1 cellular context compared by ENCODE assay signal in the genomic region with DNA sequence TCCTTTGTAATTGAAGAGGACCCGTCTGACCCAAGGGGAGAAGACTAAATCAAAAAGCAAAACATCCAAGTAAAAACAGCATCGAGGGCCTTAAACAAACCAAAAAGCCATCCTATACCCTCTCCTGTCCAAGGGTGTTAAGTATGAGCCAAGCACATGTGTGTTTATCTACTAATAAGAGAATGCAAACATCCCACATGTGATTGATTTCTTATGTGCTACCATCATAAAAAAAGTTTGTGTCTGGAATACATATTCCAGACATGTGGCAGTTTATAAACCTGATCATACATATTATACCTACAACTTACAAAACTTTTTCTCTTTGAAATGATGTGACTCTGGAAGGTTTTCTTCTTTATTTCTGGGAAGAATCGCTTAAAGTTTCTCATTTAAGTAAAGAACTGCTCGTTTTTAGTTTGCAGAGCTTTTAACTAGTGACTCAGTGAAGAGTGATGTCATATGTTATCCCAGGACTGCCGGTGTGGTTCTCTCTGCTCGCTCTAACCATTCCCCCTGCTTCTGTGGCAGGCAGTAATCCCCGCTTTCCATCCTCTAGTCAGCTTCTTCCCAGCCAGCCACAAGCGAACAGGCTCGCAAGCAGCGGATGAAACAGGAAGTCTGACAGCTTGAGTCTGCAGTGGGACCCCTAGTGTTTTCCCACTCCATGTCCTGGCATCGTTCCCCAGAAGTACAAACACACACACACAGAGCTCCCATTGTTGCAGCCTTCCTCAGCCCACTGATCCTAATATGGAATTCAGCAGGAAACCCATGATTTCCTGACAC.
TF ChIP-seq lines count a peak whose summit lies in the region.

No MANE protein-coding gene starts in this region.

TF ChIP-seq in WTC11, 78 proteins besides CTCF, POLR2A, EP300 and RAD21 (continued from another document):
- TF ChIP-seq, protein P1, sequence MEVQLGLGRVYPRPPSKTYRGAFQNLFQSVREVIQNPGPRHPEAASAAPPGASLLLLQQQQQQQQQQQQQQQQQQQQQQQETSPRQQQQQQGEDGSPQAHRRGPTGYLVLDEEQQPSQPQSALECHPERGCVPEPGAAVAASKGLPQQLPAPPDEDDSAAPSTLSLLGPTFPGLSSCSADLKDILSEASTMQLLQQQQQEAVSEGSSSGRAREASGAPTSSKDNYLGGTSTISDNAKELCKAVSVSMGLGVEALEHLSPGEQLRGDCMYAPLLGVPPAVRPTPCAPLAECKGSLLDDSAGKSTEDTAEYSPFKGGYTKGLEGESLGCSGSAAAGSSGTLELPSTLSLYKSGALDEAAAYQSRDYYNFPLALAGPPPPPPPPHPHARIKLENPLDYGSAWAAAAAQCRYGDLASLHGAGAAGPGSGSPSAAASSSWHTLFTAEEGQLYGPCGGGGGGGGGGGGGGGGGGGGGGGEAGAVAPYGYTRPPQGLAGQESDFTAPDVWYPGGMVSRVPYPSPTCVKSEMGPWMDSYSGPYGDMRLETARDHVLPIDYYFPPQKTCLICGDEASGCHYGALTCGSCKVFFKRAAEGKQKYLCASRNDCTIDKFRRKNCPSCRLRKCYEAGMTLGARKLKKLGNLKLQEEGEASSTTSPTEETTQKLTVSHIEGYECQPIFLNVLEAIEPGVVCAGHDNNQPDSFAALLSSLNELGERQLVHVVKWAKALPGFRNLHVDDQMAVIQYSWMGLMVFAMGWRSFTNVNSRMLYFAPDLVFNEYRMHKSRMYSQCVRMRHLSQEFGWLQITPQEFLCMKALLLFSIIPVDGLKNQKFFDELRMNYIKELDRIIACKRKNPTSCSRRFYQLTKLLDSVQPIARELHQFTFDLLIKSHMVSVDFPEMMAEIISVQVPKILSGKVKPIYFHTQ (CRISPR knock-in tag; IDR thresholded peaks at IDR 0.05), result no peak
- TF ChIP-seq, protein P2, sequence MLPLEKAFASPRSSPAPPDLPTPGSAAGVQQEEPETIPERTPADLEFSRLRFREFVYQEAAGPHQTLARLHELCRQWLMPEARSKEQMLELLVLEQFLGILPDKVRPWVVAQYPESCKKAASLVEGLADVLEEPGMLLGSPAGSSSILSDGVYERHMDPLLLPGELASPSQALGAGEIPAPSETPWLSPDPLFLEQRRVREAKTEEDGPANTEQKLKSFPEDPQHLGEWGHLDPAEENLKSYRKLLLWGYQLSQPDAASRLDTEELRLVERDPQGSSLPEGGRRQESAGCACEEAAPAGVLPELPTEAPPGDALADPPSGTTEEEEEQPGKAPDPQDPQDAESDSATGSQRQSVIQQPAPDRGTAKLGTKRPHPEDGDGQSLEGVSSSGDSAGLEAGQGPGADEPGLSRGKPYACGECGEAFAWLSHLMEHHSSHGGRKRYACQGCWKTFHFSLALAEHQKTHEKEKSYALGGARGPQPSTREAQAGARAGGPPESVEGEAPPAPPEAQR (CRISPR knock-in tag; IDR thresholded peaks at IDR 0.05), result no peak
TF ChIP-seq in WTC11: peak in this region for 0.
